ENCODE assay signal across 18 cellular contexts in the genomic region with DNA sequence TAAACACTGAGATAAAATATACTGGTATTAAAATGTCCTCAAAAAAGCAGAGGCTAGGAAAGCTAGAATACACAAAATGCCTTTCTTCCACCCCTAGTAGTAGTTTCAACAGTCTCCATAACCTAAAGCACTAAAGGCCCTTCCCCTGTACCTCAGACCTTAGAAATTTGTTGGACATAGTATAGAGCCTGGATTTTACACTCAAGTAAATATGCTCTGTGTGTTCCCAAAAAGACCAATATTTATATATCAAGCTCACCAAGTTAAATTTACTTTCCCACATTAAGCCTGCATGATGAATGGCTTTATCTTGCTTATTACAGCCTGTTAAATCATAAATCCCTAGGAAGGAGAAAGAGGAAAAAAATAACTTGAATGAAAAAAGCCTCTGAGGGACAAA.
"Had no signal": no experiment of that assay in that cellular context is flagged by ENCODE, and none has a peak within 500 bp of the region (broad histone marks: within the 10 kb centered on the region; RNA-seq: fewer than 3 reads in every experiment).

No MANE protein-coding gene starts in this region.

- H3K4me3 ChIP-seq: left lung, lower lobe of right lung, pancreas, psoas muscle, right lobe of liver, stomach, testis, thyroid gland, transverse colon, upper lobe of left lung, vagina had no signal

- H3K27me3 Mint-ChIP-seq: naive thymus-derived CD4-positive, alpha-beta T cell; natural killer cell treated with Interleukin-12 subunit alpha and Interleukin-12 subunit beta and Interleukin-15 and Interleukin-18, amount 100 ng/mL, for 72 hours; stimulated activated naive B cell treated with anti-CD40 and anti-IgM and Interleukin-4, amounts not matched to agents 10 μg/mL and 1 μg/mL and 100 μg/mL, for 72 hours had no signal

- DNase-seq: hippocampal formation; naive thymus-derived CD4-positive, alpha-beta T cell; stimulated activated CD4-positive, alpha-beta T cell treated with anti-CD3 and anti-CD28 coated beads, Interleukin-12 subunit alpha, Interleukin-12 subunit beta, amount 100 ng/mL, for 4 hours; stimulated activated CD4-positive, alpha-beta T cell treated with anti-CD3 and anti-CD28 coated beads, Interleukin-4, amount 100 ng/mL, for 1 hour; stimulated activated naive B cell treated with anti-CD40 and anti-IgM and Interleukin-4, amounts not matched to agents 10 μg/mL and 1 μg/mL and 100 μg/mL, for 72 hours had no signal

- H3K4me1 Mint-ChIP-seq: naive thymus-derived CD4-positive, alpha-beta T cell; neural crest cell; stimulated activated naive B cell treated with anti-CD40 and anti-IgM and Interleukin-4, amounts not matched to agents 10 μg/mL and 1 μg/mL and 100 μg/mL, for 72 hours had no signal

- H3K36me3 Mint-ChIP-seq: natural killer cell treated with Interleukin-12 subunit alpha and Interleukin-12 subunit beta and Interleukin-15 and Interleukin-18, amount 100 ng/mL, for 72 hours; stimulated activated naive B cell treated with anti-CD40 and anti-IgM and Interleukin-4, amounts not matched to agents 10 μg/mL and 1 μg/mL and 100 μg/mL, for 72 hours had no signal

- H3K9me3 ChIP-seq: lower lobe of right lung, pancreas, psoas muscle, right lobe of liver, stomach, testis, thyroid gland, upper lobe of left lung, vagina had no signal

- H3K4me1 ChIP-seq: left lung, lower lobe of right lung, pancreas, psoas muscle, right lobe of liver, testis, thyroid gland, upper lobe of left lung, vagina had no signal

- H3K27me3 ChIP-seq: left lung, pancreas, right lobe of liver, stomach, testis, thyroid gland, transverse colon, upper lobe of left lung, vagina had no signal

- H3K36me3 ChIP-seq: left lung, lower lobe of right lung, pancreas, right lobe of liver, stomach, thyroid gland, transverse colon, upper lobe of left lung, vagina had no signal

- H3K4me3 Mint-ChIP-seq: naive thymus-derived CD4-positive, alpha-beta T cell; natural killer cell treated with Interleukin-12 subunit alpha and Interleukin-12 subunit beta and Interleukin-15 and Interleukin-18, amount 100 ng/mL, for 72 hours; neural crest cell; stimulated activated naive B cell treated with anti-CD40 and anti-IgM and Interleukin-4, amounts not matched to agents 10 μg/mL and 1 μg/mL and 100 μg/mL, for 72 hours had no signal

- H3K27ac Mint-ChIP-seq: naive thymus-derived CD4-positive, alpha-beta T cell; natural killer cell treated with Interleukin-12 subunit alpha and Interleukin-12 subunit beta and Interleukin-15 and Interleukin-18, amount 100 ng/mL, for 72 hours; stimulated activated naive B cell treated with anti-CD40 and anti-IgM and Interleukin-4, amounts not matched to agents 10 μg/mL and 1 μg/mL and 100 μg/mL, for 72 hours had no signal

- H3K27ac ChIP-seq: left lung, lower lobe of right lung, pancreas, psoas muscle, right lobe of liver, stomach, testis, thyroid gland, transverse colon, upper lobe of left lung, vagina had no signal
